In genomic region chr7:11548532-11548931, GRCh38 we compare ENCODE assay signal across 16 cellular contexts.
A peak's percentile ranks its signal among the peaks of the same experiment; 100 is the strongest.
DNase-seq lines count a peak whose midpoint lies in the region; ATAC-seq and TF ChIP-seq lines count a peak whose summit lies in the region.
"Had no signal": no experiment of that assay in that cellular context is flagged by ENCODE, and none has a peak within 500 bp of the region (broad histone marks: within the 10 kb centered on the region; RNA-seq: fewer than 3 reads in every experiment).

No MANE protein-coding gene starts in this region.

- intact Hi-C loops in testis (cut with DNase I; ENCODE audit: low total_unique reads) (no loop called here), gastrocnemius medialis (cut with DNase I; ENCODE audit: low total_unique reads) (no loop called here)

- TF ChIP-seq POLR2A in testis (IDR thresholded peaks at IDR 0.05): no peak
- TF ChIP-seq POLR2A in gastrocnemius medialis (IDR thresholded peaks at IDR 0.05): no peak

- H2AFZ ChIP-seq in ACC112 (ENCODE audit: low read length, unreplicated experiment): no peak overlapping the region

- TF ChIP-seq CTCF in cardiac fibroblast (IDR thresholded peaks at IDR 0.05; ENCODE audit: low read depth, low read length) (no peak), fibroblast of villous mesenchyme (IDR thresholded peaks at IDR 0.05; ENCODE audit: insufficient read depth, low read depth, low read length) (no peak), testis (IDR thresholded peaks at IDR 0.05) (no peak), gastrocnemius medialis (IDR thresholded peaks at IDR 0.05 in 4 of 5, conservative IDR thresholded peaks at IDR 0.05 in 1 of 5) (no peak)

- H3K27me3 ChIP-seq in ACC112 (ENCODE audit: insufficient read depth, low read length) (no peaks in the 10 kb centered on the region), testis (no peaks in the 10 kb centered on the region), gastrocnemius medialis (no peaks in the 10 kb centered on the region)
- H3K27me3 ChIP-seq: Peyer's patch had no signal

- H3K27ac ChIP-seq in ACC112 (ENCODE audit: low read depth, low read length): peak overlapping the region; percentile 53
- H3K27ac ChIP-seq in testis: no peak overlapping the region
- no peak overlapping the region for H3K27ac ChIP-seq in gastrocnemius medialis
- H3K27ac ChIP-seq: A549, Peyer's patch had no signal

- H3K36me3 ChIP-seq in ACC112 (ENCODE audit: insufficient read depth, low read length): no peaks in the 10 kb centered on the region
- no peaks in the 10 kb centered on the region for H3K36me3 ChIP-seq in testis (ENCODE audit: low read depth, missing control alignments)
- no peaks in the 10 kb centered on the region for H3K36me3 ChIP-seq in gastrocnemius medialis
- H3K36me3 ChIP-seq: Peyer's patch had no signal

- peak; percentile 26 for DNase-seq in LHCN-M2 (ENCODE audit: low read depth)
- peak; percentile 24 to 73 for DNase-seq in cardiac fibroblast (ENCODE audit: low read depth in 2 of 2)
- peak; percentile 84 for DNase-seq in fibroblast of villous mesenchyme (ENCODE audit: low read depth)
- DNase-seq in stimulated activated CD4-positive, alpha-beta T cell treated with anti-CD3 and anti-CD28 coated beads, Interleukin-4, amount 100 ng/mL, for 4 hours: no peak
- DNase-seq in effector CD4-positive, alpha-beta T cell: no peak
- DNase-seq in testis: no peak
- no peak for DNase-seq in gastrocnemius medialis
- DNase-seq: C1 segment of cervical spinal cord, NCI-H1048, NCI-H2081 treated with DMSO at 0.1 percent for 48 hours, NCI-H524, Peyer's patch had no signal

- in situ Hi-C loops in gastrocnemius medialis (cut with MboI; ENCODE audit: low sequenced_read_pairs in 4 of 4): no loop called here

- no peak for ATAC-seq in gastrocnemius medialis
- ATAC-seq: A549, K562, Right ventricle myocardium inferior had no signal

- no peak overlapping the region for H3K4me3 ChIP-seq in ACC112 (ENCODE audit: low read depth, low read length)
- no peak overlapping the region for H3K4me3 ChIP-seq in cardiac fibroblast (replicated peaks in 1 of 2; ENCODE audit: low read depth in 2 of 2, low read length in 2 of 2)
- H3K4me3 ChIP-seq in fibroblast of villous mesenchyme (ENCODE audit: low read depth, low read length): no peak overlapping the region
- no peak overlapping the region for H3K4me3 ChIP-seq in testis
- H3K4me3 ChIP-seq in gastrocnemius medialis: no peak overlapping the region
- H3K4me3 ChIP-seq: A549, K562, Peyer's patch had no signal

- H3K4me1 ChIP-seq in ACC112 (ENCODE audit: control insufficient read depth, insufficient read depth, low read length, unreplicated experiment) (peaks cover 12% of the 10 kb centered on the region), testis (no peaks in the 10 kb centered on the region), gastrocnemius medialis (no peaks in the 10 kb centered on the region)
- H3K4me1 ChIP-seq: A549, Peyer's patch had no signal

- H3K9me3 ChIP-seq in testis (no peaks in the 10 kb centered on the region), gastrocnemius medialis (no peaks in the 10 kb centered on the region)
- H3K9me3 ChIP-seq: Peyer's patch had no signal

- no peaks in the 10 kb centered on the region for H3K79me2 ChIP-seq in ACC112 (ENCODE audit: control insufficient read depth, insufficient read depth, low read length, unreplicated experiment)

- WGBS in testis, 2 donors: 47 to 95% methylated on average over 1 of the region's 1 CpG

Comparison
In these comparisons a context has a peak if more than half of its experiments do, and no peak if none do; other contexts are left out.
1. DNase-seq: peak in LHCN-M2 (single experiment), cardiac fibroblast (2 of 2) and fibroblast of villous mesenchyme (single experiment); none in stimulated activated CD4-positive, alpha-beta T cell treated with anti-CD3 and anti-CD28 coated beads, Interleukin-4, amount 100 ng/mL, for 4 hours (0 of 2), effector CD4-positive, alpha-beta T cell (single experiment), testis (single experiment) and gastrocnemius medialis (0 of 2).